ENCODE assay signal across 8 cellular contexts in genomic region chr19:21358768-21359451, GRCh38. TPM values are rescaled to one million over a fixed set of nuclear protein-coding genes. Genes with fewer than 3 reads are reported as not detected.
DNase-seq lines count a peak whose midpoint lies in the region; ATAC-seq and TF ChIP-seq lines count a peak whose summit lies in the region.

Gene ZNF738, plus strand, starts transcription at chr19:21359000. Its CDS starts 141 bp downstream, at chr19:21359141.

- H3K4me1 ChIP-seq in ovary (ENCODE audit: insufficient read depth): no peaks in the 10 kb centered on the region
- peaks cover 0 to 5% of the 10 kb centered on the region in 2 donors for H3K4me1 ChIP-seq in thyroid gland

- no peak for TF ChIP-seq EP300 in ovary (IDR thresholded peaks at IDR 0.05)

- no peaks in the 10 kb centered on the region for H3K27me3 ChIP-seq in ovary
- no peaks in the 10 kb centered on the region for H3K27me3 ChIP-seq in thyroid gland

- peaks cover 22% of the 10 kb centered on the region for H3K9me3 Mint-ChIP-seq in activated naive CD8-positive, alpha-beta T cell treated with anti-CD3 and anti-CD28 coated beads, Interleukin-2, amount 10 ng/mL, durations not matched to agents 7 days and 5 days

- peak within 1 kb of the TSS; percentile 98 for H3K27ac Mint-ChIP-seq in activated naive CD8-positive, alpha-beta T cell treated with anti-CD3 and anti-CD28 coated beads, Interleukin-2, amount 10 ng/mL, durations not matched to agents 7 days and 5 days

- H3K4me3 ChIP-seq in ovary (peak within 1 kb of the TSS; percentile 77), thyroid gland (replicated peaks in 1 of 3) (peak within 1 kb of the TSS in 2 of 3 donors; percentile 6 to 71)

- TF ChIP-seq CTCF in ovary (IDR thresholded peaks at IDR 0.05) (no peak), thyroid gland (IDR thresholded peaks at IDR 0.05) (no peak)

- H3K4me3 Mint-ChIP-seq in activated naive CD8-positive, alpha-beta T cell treated with anti-CD3 and anti-CD28 coated beads, Interleukin-2, amount 10 ng/mL, durations not matched to agents 7 days and 5 days: peak within 1 kb of the TSS; percentile 99

- peaks cover 7% of the 10 kb centered on the region for H3K4me1 Mint-ChIP-seq in activated naive CD8-positive, alpha-beta T cell treated with anti-CD3 and anti-CD28 coated beads, Interleukin-2, amount 10 ng/mL, durations not matched to agents 7 days and 5 days

- TF ChIP-seq POLR2A in ovary (IDR thresholded peaks at IDR 0.05) (no peak), thyroid gland (IDR thresholded peaks at IDR 0.05) (peak in 1 of 2 donors; percentile 65)

- intact Hi-C loops in Right ventricle myocardium superior (cut with DNase I) (no loop called here), ovary (cut with DNase I) (no loop called here), thyroid gland (cut with DNase I) (no loop called here)

- H3K9me3 ChIP-seq in ovary: no peaks in the 10 kb centered on the region
- H3K9me3 ChIP-seq in thyroid gland: no peaks in the 10 kb centered on the region

- POLR2A ChIA-PET in activated naive CD8-positive, alpha-beta T cell treated with anti-CD3 and anti-CD28 coated beads, Interleukin-2, amount 10 ng/mL, durations not matched to agents 7 days and 5 days (lab: Charles Lee): interaction anchor here (0.6 to 3.8 kb wide), 9 partner anchors 26 to 1493 kb away, joined by 3 to 36 read pairs (median 5); partner anchors contain the start of genes ZNF253, ZNF429, ZNF43 and ZNF430

- WGBS in ovary, 3 donors: 0% methylated on average over 36 of the region's 36 CpGs
- WGBS in thyroid gland, 2 donors: 0 to 3% methylated on average over 20 of the region's 36 CpGs

- ATAC-seq in activated naive CD8-positive, alpha-beta T cell treated with anti-CD3 and anti-CD28 coated beads, Interleukin-2, amount 10 ng/mL, durations not matched to agents 7 days and 5 days (ENCODE audit: low read depth): peak; percentile 97
- peak; percentile 100 for ATAC-seq in Right ventricle myocardium superior (ENCODE audit: poor library complexity)

- peaks cover 41% of the 10 kb centered on the region for H3K36me3 Mint-ChIP-seq in activated naive CD8-positive, alpha-beta T cell treated with anti-CD3 and anti-CD28 coated beads, Interleukin-2, amount 10 ng/mL, durations not matched to agents 7 days and 5 days

- H3K36me3 ChIP-seq in ovary (no peaks in the 10 kb centered on the region), thyroid gland (no peaks in the 10 kb centered on the region)

- H3K27ac ChIP-seq in ovary: peak within 1 kb of the TSS; percentile 47 to 51
- H3K27ac ChIP-seq in thyroid gland: peak within 1 kb of the TSS in 2 of 3 donors; percentile 55 to 60

- DNase-seq in GDM1 (lab: John Stamatoyannopoulos, UW) (peak; percentile 88), HCEC 1CT (peak; percentile 92), MV-4-11 (lab: John Stamatoyannopoulos, UW) (peak; percentile 98), SKM-1 (lab: John Stamatoyannopoulos, UW; ENCODE audit: unreplicated experiment) (peak; percentile 92), Right ventricle myocardium superior (peak; percentile 94), ovary (peak; percentile 88 to 93 (median 90)), thyroid gland (peak; percentile 89 to 92)
- DNase-seq in activated naive CD8-positive, alpha-beta T cell treated with anti-CD3 and anti-CD28 coated beads, Interleukin-2, amount 10 ng/mL, durations not matched to agents 7 days and 5 days: peak; percentile 80

- H3K27me3 Mint-ChIP-seq in activated naive CD8-positive, alpha-beta T cell treated with anti-CD3 and anti-CD28 coated beads, Interleukin-2, amount 10 ng/mL, durations not matched to agents 7 days and 5 days: no peaks in the 10 kb centered on the region

RNA-seq across cellular contexts. Expression of gene ZNF738, which starts in this region (rescaled TPM):
- 10 to 100 TPM; 13.9 to 16.4 TPM for total RNA-seq in activated naive CD8-positive, alpha-beta T cell treated with anti-CD3 and anti-CD28 coated beads, Interleukin-2, amount 10 ng/mL, durations not matched to agents 7 days and 5 days
- 1.8 TPM for total RNA-seq in Right ventricle myocardium superior
- total RNA-seq in ovary: 10 to 100 TPM in 2 of 7 donors, 1 to 10 TPM in 5; 4.0 to 12.2 (median 9.1) TPM
- 1 to 10 TPM; 8.2 to 9.4 TPM for polyA plus RNA-seq in ovary
- total RNA-seq in thyroid gland: 1 to 10 TPM; 3.1 to 8.6 (median 6.2) TPM

Comparison
In these comparisons a context has a peak if more than half of its experiments do, and no peak if none do; other contexts are left out.
1. Peak in every context shown above with its lines: DNase-seq, ATAC-seq, H3K4me3 ChIP-seq and H3K27ac ChIP-seq.